Comparison of ENCODE assay signal across 1 cellular context in genomic region chr2:32063310-32064020, GRCh38.
TF ChIP-seq lines count a peak whose summit lies in the region.

SPAST (plus strand) TSS chr2:32063556; CDS start chr2:32063832, 276 bp downstream.

TF ChIP-seq in HepG2, 621 proteins besides CTCF, POLR2A, EP300 and RAD21 (continued from another document and continues in another):
- TF ChIP-seq ARID4A (CRISPR knock-in tag; IDR thresholded peaks at IDR 0.05; ENCODE audit: borderline replicate concordance) (peak; percentile 91), ETV6 (CRISPR knock-in tag; conservative IDR thresholded peaks at IDR 0.05) (peak; percentile 68; the same call in 1 of the 2 replicates), PBX2 (CRISPR knock-in tag; IDR thresholded peaks at IDR 0.05) (0 out of 2 replicates have a peak, but pooled peaks have one; percentile 11), SAP130 (CRISPR knock-in tag; IDR thresholded peaks at IDR 0.05; ENCODE audit: low read depth) (peak; percentile 98), SP140L (CRISPR knock-in tag; IDR thresholded peaks at IDR 0.05; ENCODE audit: borderline replicate concordance) (no peak; the same call in 1 of the 2 replicates), RFX1 (IDR thresholded peaks at IDR 0.05) (no peak), TFAP4 (IDR thresholded peaks at IDR 0.05; ENCODE audit: borderline replicate concordance, low read depth) (peak; percentile 13), ELF4 (CRISPR knock-in tag; IDR thresholded peaks at IDR 0.05; ENCODE audit: borderline replicate concordance) (peak; percentile 81), AHR (CRISPR knock-in tag; IDR thresholded peaks at IDR 0.05) (peak; percentile 17; the same call in 1 of the 2 replicates), CBX2 (IDR thresholded peaks at IDR 0.05; ENCODE audit: low read depth, low read length) (no peak), CBX2 (CRISPR knock-in tag; IDR thresholded peaks at IDR 0.05; ENCODE audit: low read depth) (no peak), ZNF607 (CRISPR knock-in tag; IDR thresholded peaks at IDR 0.05; ENCODE audit: borderline replicate concordance) (peak; percentile 65; the same call in 1 of the 2 replicates), ZNF280B (CRISPR knock-in tag; IDR thresholded peaks at IDR 0.05; ENCODE audit: borderline replicate concordance) (peak; percentile 92; the same call in 1 of the 2 replicates), MEIS2 (CRISPR knock-in tag; IDR thresholded peaks at IDR 0.05) (peak; percentile 77), FOSL1 (CRISPR knock-in tag; IDR thresholded peaks at IDR 0.05; ENCODE audit: borderline replicate concordance) (no peak), ZNF263 (CRISPR knock-in tag; IDR thresholded peaks at IDR 0.05) (peak; percentile 98), ZNF496 (CRISPR knock-in tag; IDR thresholded peaks at IDR 0.05; ENCODE audit: insufficient replicate concordance) (no peak), MIXL1 (CRISPR knock-in tag; IDR thresholded peaks at IDR 0.05) (0 out of 2 replicates have a peak, but pooled peaks have one; percentile 62), MAFF (IDR thresholded peaks at IDR 0.05; ENCODE audit: low read depth, low read length) (no peak; the same call in 1 of the 2 replicates), ZNF503 (CRISPR knock-in tag; IDR thresholded peaks at IDR 0.05) (peak; percentile 92), ARID5B (CRISPR knock-in tag; IDR thresholded peaks at IDR 0.05) (peak; percentile 80), TRIM22 (IDR thresholded peaks at IDR 0.05) (no peak), ZNF296 (CRISPR knock-in tag; conservative IDR thresholded peaks at IDR 0.05) (no peak), NFATC3 (CRISPR knock-in tag; IDR thresholded peaks at IDR 0.05) (peak; percentile 67), JDP2 (CRISPR knock-in tag; IDR thresholded peaks at IDR 0.05; ENCODE audit: borderline replicate concordance) (no peak), HNF1B (CRISPR knock-in tag; IDR thresholded peaks at IDR 0.05) (peak; percentile 98), HCFC1 (IDR thresholded peaks at IDR 0.05; ENCODE audit: low read depth, low read length) (peak; percentile 87), ZNF331 (CRISPR knock-in tag; IDR thresholded peaks at IDR 0.05) (peak; percentile 87), FOXK2 (IDR thresholded peaks at IDR 0.05) (peak; percentile 87), MTA3 (CRISPR knock-in tag; IDR thresholded peaks at IDR 0.05) (no peak), KLF15 (CRISPR knock-in tag; IDR thresholded peaks at IDR 0.05; ENCODE audit: borderline replicate concordance) (peak; percentile 80; the same call in 1 of the 2 replicates), CEBPG (CRISPR knock-in tag; IDR thresholded peaks at IDR 0.05) (peak; percentile 69), SP2 (CRISPR knock-in tag; IDR thresholded peaks at IDR 0.05) (no peak), REPIN1 (CRISPR knock-in tag; IDR thresholded peaks at IDR 0.05; ENCODE audit: borderline replicate concordance, low read depth) (peak; percentile 84; the same call in 1 of the 2 replicates), ZNF678 (CRISPR knock-in tag; IDR thresholded peaks at IDR 0.05) (peak; percentile 80; the same call in 1 of the 2 replicates), ZNF326 (CRISPR knock-in tag; IDR thresholded peaks at IDR 0.05; ENCODE audit: borderline replicate concordance) (no peak), ZIK1 (CRISPR knock-in tag; IDR thresholded peaks at IDR 0.05; ENCODE audit: borderline replicate concordance, low read depth) (no peak), ZSCAN30 (CRISPR knock-in tag; IDR thresholded peaks at IDR 0.05) (no peak), ZNF724P (CRISPR knock-in tag; IDR thresholded peaks at IDR 0.05; ENCODE audit: borderline replicate concordance) (no peak; the same call in 1 of the 2 replicates), TP53 (CRISPR knock-in tag; conservative IDR thresholded peaks at IDR 0.05) (peak; percentile 63), CAMTA2 (CRISPR knock-in tag; IDR thresholded peaks at IDR 0.05; ENCODE audit: borderline replicate concordance) (no peak; the same call in 1 of the 2 replicates), ZNF660 (CRISPR knock-in tag; IDR thresholded peaks at IDR 0.05; ENCODE audit: borderline replicate concordance, low read depth) (no peak), ZNF713 (CRISPR knock-in tag; IDR thresholded peaks at IDR 0.05) (no peak), ZNF597 (CRISPR knock-in tag; IDR thresholded peaks at IDR 0.05) (no peak), CBX1 (IDR thresholded peaks at IDR 0.05; ENCODE audit: low read depth) (peak; percentile 26), ZNF143 (CRISPR knock-in tag; IDR thresholded peaks at IDR 0.05) (peak; percentile 98), NONO (IDR thresholded peaks at IDR 0.05) (no peak), NONO (CRISPR knock-in tag; conservative IDR thresholded peaks at IDR 0.05) (no peak; the same call in 1 of the 2 replicates), MED8 (CRISPR knock-in tag; IDR thresholded peaks at IDR 0.05; ENCODE audit: insufficient replicate concordance) (no peak)
